1 cellular context compared by ENCODE assay signal in the genomic region with DNA sequence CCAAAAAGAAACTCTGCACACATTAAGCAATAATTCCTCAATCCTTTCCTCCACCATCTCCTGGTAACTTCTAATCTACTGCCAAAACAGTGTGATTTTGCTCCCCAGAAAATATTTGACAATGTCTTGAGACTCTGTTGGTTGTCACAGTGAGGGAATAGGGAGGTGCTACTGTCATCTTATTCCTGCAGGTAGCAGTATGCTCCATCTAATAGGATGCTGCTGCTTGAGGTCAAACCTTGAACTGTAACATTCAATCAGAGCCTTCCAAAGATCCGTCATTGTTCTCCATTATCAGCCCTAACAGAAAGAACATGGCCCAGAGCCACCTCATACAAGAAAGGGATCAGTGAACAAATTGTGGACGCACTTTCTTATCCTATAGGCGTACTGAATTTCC.
TF ChIP-seq lines count a peak whose summit lies in the region.

No MANE protein-coding gene starts in this region.

TF ChIP-seq in WTC11, 78 proteins besides CTCF, POLR2A, EP300 and RAD21 (continued from another document):
- no peak for TF ChIP-seq SMAD4 (CRISPR knock-in tag; IDR thresholded peaks at IDR 0.05)
- TF ChIP-seq RORB (CRISPR knock-in tag; IDR thresholded peaks at IDR 0.05), result no peak
- TF ChIP-seq, protein P1, sequence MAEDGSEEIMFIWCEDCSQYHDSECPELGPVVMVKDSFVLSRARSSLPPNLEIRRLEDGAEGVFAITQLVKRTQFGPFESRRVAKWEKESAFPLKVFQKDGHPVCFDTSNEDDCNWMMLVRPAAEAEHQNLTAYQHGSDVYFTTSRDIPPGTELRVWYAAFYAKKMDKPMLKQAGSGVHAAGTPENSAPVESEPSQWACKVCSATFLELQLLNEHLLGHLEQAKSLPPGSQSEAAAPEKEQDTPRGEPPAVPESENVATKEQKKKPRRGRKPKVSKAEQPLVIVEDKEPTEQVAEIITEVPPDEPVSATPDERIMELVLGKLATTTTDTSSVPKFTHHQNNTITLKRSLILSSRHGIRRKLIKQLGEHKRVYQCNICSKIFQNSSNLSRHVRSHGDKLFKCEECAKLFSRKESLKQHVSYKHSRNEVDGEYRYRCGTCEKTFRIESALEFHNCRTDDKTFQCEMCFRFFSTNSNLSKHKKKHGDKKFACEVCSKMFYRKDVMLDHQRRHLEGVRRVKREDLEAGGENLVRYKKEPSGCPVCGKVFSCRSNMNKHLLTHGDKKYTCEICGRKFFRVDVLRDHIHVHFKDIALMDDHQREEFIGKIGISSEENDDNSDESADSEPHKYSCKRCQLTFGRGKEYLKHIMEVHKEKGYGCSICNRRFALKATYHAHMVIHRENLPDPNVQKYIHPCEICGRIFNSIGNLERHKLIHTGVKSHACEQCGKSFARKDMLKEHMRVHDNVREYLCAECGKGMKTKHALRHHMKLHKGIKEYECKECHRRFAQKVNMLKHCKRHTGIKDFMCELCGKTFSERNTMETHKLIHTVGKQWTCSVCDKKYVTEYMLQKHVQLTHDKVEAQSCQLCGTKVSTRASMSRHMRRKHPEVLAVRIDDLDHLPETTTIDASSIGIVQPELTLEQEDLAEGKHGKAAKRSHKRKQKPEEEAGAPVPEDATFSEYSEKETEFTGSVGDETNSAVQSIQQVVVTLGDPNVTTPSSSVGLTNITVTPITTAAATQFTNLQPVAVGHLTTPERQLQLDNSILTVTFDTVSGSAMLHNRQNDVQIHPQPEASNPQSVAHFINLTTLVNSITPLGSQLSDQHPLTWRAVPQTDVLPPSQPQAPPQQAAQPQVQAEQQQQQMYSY (CRISPR knock-in tag; IDR thresholded peaks at IDR 0.05), result no peak
- TF ChIP-seq, protein P2, sequence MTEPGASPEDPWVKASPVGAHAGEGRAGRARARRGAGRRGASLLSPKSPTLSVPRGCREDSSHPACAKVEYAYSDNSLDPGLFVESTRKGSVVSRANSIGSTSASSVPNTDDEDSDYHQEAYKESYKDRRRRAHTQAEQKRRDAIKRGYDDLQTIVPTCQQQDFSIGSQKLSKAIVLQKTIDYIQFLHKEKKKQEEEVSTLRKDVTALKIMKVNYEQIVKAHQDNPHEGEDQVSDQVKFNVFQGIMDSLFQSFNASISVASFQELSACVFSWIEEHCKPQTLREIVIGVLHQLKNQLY (CRISPR knock-in tag; IDR thresholded peaks at IDR 0.05), result no peak
- no peak for TF ChIP-seq CREM (CRISPR knock-in tag; IDR thresholded peaks at IDR 0.05)
- TF ChIP-seq, protein P3, sequence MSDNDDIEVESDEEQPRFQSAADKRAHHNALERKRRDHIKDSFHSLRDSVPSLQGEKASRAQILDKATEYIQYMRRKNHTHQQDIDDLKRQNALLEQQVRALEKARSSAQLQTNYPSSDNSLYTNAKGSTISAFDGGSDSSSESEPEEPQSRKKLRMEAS (CRISPR knock-in tag; IDR thresholded peaks at IDR 0.05), result no peak
- no peak for TF ChIP-seq MYBL2 (CRISPR knock-in tag; IDR thresholded peaks at IDR 0.05)
- TF ChIP-seq, protein P4, sequence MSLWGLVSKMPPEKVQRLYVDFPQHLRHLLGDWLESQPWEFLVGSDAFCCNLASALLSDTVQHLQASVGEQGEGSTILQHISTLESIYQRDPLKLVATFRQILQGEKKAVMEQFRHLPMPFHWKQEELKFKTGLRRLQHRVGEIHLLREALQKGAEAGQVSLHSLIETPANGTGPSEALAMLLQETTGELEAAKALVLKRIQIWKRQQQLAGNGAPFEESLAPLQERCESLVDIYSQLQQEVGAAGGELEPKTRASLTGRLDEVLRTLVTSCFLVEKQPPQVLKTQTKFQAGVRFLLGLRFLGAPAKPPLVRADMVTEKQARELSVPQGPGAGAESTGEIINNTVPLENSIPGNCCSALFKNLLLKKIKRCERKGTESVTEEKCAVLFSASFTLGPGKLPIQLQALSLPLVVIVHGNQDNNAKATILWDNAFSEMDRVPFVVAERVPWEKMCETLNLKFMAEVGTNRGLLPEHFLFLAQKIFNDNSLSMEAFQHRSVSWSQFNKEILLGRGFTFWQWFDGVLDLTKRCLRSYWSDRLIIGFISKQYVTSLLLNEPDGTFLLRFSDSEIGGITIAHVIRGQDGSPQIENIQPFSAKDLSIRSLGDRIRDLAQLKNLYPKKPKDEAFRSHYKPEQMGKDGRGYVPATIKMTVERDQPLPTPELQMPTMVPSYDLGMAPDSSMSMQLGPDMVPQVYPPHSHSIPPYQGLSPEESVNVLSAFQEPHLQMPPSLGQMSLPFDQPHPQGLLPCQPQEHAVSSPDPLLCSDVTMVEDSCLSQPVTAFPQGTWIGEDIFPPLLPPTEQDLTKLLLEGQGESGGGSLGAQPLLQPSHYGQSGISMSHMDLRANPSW (CRISPR knock-in tag; conservative IDR thresholded peaks at IDR 0.05; ENCODE audit: low read depth), result no peak
- TF ChIP-seq, protein P5, sequence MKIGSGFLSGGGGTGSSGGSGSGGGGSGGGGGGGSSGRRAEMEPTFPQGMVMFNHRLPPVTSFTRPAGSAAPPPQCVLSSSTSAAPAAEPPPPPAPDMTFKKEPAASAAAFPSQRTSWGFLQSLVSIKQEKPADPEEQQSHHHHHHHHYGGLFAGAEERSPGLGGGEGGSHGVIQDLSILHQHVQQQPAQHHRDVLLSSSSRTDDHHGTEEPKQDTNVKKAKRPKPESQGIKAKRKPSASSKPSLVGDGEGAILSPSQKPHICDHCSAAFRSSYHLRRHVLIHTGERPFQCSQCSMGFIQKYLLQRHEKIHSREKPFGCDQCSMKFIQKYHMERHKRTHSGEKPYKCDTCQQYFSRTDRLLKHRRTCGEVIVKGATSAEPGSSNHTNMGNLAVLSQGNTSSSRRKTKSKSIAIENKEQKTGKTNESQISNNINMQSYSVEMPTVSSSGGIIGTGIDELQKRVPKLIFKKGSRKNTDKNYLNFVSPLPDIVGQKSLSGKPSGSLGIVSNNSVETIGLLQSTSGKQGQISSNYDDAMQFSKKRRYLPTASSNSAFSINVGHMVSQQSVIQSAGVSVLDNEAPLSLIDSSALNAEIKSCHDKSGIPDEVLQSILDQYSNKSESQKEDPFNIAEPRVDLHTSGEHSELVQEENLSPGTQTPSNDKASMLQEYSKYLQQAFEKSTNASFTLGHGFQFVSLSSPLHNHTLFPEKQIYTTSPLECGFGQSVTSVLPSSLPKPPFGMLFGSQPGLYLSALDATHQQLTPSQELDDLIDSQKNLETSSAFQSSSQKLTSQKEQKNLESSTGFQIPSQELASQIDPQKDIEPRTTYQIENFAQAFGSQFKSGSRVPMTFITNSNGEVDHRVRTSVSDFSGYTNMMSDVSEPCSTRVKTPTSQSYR (CRISPR knock-in tag; IDR thresholded peaks at IDR 0.05), result no peak
- TF ChIP-seq, protein P6, sequence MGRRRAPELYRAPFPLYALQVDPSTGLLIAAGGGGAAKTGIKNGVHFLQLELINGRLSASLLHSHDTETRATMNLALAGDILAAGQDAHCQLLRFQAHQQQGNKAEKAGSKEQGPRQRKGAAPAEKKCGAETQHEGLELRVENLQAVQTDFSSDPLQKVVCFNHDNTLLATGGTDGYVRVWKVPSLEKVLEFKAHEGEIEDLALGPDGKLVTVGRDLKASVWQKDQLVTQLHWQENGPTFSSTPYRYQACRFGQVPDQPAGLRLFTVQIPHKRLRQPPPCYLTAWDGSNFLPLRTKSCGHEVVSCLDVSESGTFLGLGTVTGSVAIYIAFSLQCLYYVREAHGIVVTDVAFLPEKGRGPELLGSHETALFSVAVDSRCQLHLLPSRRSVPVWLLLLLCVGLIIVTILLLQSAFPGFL (CRISPR knock-in tag; IDR thresholded peaks at IDR 0.05; ENCODE audit: borderline replicate concordance), result no peak
- TF ChIP-seq, protein P7, sequence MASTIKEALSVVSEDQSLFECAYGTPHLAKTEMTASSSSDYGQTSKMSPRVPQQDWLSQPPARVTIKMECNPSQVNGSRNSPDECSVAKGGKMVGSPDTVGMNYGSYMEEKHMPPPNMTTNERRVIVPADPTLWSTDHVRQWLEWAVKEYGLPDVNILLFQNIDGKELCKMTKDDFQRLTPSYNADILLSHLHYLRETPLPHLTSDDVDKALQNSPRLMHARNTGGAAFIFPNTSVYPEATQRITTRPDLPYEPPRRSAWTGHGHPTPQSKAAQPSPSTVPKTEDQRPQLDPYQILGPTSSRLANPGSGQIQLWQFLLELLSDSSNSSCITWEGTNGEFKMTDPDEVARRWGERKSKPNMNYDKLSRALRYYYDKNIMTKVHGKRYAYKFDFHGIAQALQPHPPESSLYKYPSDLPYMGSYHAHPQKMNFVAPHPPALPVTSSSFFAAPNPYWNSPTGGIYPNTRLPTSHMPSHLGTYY (CRISPR knock-in tag; IDR thresholded peaks at IDR 0.05), result no peak
- TF ChIP-seq, protein P8, sequence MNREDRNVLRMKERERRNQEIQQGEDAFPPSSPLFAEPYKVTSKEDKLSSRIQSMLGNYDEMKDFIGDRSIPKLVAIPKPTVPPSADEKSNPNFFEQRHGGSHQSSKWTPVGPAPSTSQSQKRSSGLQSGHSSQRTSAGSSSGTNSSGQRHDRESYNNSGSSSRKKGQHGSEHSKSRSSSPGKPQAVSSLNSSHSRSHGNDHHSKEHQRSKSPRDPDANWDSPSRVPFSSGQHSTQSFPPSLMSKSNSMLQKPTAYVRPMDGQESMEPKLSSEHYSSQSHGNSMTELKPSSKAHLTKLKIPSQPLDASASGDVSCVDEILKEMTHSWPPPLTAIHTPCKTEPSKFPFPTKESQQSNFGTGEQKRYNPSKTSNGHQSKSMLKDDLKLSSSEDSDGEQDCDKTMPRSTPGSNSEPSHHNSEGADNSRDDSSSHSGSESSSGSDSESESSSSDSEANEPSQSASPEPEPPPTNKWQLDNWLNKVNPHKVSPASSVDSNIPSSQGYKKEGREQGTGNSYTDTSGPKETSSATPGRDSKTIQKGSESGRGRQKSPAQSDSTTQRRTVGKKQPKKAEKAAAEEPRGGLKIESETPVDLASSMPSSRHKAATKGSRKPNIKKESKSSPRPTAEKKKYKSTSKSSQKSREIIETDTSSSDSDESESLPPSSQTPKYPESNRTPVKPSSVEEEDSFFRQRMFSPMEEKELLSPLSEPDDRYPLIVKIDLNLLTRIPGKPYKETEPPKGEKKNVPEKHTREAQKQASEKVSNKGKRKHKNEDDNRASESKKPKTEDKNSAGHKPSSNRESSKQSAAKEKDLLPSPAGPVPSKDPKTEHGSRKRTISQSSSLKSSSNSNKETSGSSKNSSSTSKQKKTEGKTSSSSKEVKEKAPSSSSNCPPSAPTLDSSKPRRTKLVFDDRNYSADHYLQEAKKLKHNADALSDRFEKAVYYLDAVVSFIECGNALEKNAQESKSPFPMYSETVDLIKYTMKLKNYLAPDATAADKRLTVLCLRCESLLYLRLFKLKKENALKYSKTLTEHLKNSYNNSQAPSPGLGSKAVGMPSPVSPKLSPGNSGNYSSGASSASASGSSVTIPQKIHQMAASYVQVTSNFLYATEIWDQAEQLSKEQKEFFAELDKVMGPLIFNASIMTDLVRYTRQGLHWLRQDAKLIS (CRISPR knock-in tag; IDR thresholded peaks at IDR 0.05; ENCODE audit: borderline replicate concordance), result no peak
- TF ChIP-seq, protein P9, sequence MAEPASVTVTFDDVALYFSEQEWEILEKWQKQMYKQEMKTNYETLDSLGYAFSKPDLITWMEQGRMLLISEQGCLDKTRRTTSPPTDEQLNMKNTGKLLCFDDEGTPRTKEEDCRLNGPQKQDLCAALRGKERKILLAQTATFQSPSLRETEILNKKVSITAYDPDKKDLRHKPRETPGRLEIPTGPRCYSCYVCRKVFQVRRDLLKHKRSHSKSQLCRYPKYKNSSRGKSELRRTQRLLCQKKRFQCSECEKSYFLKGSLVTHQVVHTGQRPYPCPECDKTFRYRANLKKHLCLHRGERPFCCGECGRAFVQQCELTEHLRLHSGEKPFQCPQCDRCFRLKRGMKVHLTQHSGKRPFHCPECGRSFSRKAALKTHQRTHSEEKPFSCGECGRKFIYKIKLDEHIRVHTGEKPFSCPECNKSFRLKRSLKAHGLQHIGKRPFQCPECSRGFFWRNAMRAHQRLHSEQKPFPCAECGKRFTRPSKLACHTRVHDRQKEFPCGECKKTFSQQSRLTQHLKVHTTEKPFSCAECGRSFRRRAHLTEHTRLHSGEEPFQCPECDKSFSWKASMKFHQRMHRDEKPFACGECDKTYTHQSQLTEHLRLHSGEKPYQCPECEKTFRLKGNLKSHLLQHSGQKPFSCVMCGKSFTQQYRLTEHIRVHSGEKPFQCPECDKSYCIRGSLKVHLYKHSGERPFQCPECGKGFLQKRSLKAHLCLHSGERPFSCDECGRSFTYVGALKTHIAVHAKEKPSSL (CRISPR knock-in tag; conservative IDR thresholded peaks at IDR 0.05), result no peak
- TF ChIP-seq, protein P10, sequence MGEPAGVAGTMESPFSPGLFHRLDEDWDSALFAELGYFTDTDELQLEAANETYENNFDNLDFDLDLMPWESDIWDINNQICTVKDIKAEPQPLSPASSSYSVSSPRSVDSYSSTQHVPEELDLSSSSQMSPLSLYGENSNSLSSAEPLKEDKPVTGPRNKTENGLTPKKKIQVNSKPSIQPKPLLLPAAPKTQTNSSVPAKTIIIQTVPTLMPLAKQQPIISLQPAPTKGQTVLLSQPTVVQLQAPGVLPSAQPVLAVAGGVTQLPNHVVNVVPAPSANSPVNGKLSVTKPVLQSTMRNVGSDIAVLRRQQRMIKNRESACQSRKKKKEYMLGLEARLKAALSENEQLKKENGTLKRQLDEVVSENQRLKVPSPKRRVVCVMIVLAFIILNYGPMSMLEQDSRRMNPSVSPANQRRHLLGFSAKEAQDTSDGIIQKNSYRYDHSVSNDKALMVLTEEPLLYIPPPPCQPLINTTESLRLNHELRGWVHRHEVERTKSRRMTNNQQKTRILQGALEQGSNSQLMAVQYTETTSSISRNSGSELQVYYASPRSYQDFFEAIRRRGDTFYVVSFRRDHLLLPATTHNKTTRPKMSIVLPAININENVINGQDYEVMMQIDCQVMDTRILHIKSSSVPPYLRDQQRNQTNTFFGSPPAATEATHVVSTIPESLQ (CRISPR knock-in tag; IDR thresholded peaks at IDR 0.05), result no peak
- TF ChIP-seq CREB1 (CRISPR knock-in tag; IDR thresholded peaks at IDR 0.05), result no peak
- TF ChIP-seq, protein P11, sequence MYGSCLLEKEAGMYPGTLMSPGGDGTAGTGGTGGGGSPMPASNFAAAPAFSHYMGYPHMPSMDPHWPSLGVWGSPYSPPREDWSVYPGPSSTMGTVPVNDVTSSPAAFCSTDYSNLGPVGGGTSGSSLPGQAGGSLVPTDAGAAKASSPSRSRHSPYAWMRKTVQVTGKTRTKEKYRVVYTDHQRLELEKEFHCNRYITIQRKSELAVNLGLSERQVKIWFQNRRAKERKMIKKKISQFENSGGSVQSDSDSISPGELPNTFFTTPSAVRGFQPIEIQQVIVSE (CRISPR knock-in tag; IDR thresholded peaks at IDR 0.05; ENCODE audit: borderline replicate concordance), result no peak
